8 cellular contexts compared by ENCODE assay signal in the genomic region with DNA sequence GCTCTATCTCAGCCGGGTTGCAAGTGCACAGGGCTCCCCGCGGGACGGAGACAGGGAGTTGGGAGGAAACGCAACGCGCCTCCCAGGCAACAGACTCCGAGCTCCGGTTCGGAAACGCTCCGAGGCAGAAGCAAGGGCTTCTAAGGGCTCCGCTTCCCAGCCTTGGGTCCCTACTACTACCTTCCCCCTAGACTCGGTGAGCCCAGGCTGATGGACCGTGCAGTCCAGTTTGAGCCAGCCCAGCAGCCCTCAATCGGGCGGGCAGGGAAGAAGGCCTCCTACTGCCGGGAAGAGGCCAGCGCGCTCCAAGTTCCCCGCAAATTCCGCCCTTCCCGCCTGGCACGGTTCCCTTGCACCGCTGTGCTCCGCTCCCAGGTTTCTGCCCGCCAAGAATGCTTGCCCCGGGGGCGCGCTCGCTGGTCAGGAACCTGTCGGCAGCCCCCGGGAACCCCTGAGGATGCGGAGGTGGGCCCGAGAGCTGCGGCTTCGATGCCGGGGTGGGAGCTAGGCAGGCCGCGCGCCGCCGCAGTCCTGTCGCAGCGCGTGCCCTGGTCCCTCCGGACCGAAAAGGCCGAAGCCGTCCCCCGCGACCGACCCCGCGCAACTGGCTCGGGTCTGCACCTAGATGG. TPM values are rescaled to one million over a fixed set of nuclear protein-coding genes. Genes with fewer than 3 reads are reported as not detected.
DNase-seq lines count a peak whose midpoint lies in the region; ATAC-seq, FAIRE-seq and TF ChIP-seq lines count a peak whose summit lies in the region.

No MANE protein-coding gene starts in this region.

- peak overlapping the region; percentile 46 to 75 for H3K9ac ChIP-seq in kidney (ENCODE audit: low read length in 2 of 2)

- FAIRE-seq in kidney (lab: Jason Lieb, UNC) = no peak

- H3K27ac ChIP-seq in kidney (ENCODE audit: low read depth in 2 of 2, low read length in 2 of 2) = peak overlapping the region in 1 of 2 donors; percentile 48

- H3K4me3 ChIP-seq in kidney (ENCODE audit: low read length in 2 of 2) = peak overlapping the region; percentile 63 to 78

- H3K36me3 ChIP-seq in kidney (ENCODE audit: control insufficient read depth in 1 of 2, insufficient read depth in 2 of 2, low read length in 2 of 2) = no peaks in the 10 kb centered on the region

- no peaks in the 10 kb centered on the region for H3K9me3 ChIP-seq in kidney (ENCODE audit: control insufficient read depth in 1 of 2, low read length in 2 of 2)

- DNase-seq in COLO668 (lab: John Stamatoyannopoulos, UW; ENCODE audit: unreplicated experiment) (peak; percentile 67), T-helper 9 cell (peak; percentile 19), cerebellum (ENCODE audit: low spot score) (peak; percentile 66), kidney (peak; percentile 84), GOT3 (lab: John Stamatoyannopoulos, UW) (no peak)
- DNase-seq in stimulated activated CD4-positive, alpha-beta T cell treated with anti-CD3 and anti-CD28 coated beads, Interleukin-12 subunit alpha, Interleukin-12 subunit beta, amount 100 ng/mL, for 4 hours = peak; percentile 31

- ATAC-seq in GM19372 (IDR thresholded peaks at IDR 0.05; ENCODE audit: low read depth, unreplicated experiment) = peak; percentile 55
- peak; percentile 48 for ATAC-seq in HG03460 (IDR thresholded peaks at IDR 0.05; ENCODE audit: unreplicated experiment)

- intact Hi-C loops in kidney (cut with DNase I) = no loop called here

- peaks cover 0 to 2% of the 10 kb centered on the region in 2 donors for H3K4me1 ChIP-seq in kidney (ENCODE audit: control insufficient read depth in 1 of 2, insufficient read depth in 1 of 2, low read depth in 1 of 2, low read length in 2 of 2)

- TF ChIP-seq CTCF in kidney (IDR thresholded peaks at IDR 0.05; ENCODE audit: borderline replicate concordance, extremely low read depth, insufficient read depth) = no peak

RNA-seq across cellular contexts. Expression of a gene that starts 0.7 kb away (rescaled TPM):
- 18.8 TPM for total RNA-seq in cerebellum
- 21.4 TPM for total RNA-seq in kidney
- polyA plus RNA-seq in kidney (ENCODE audit: insufficient read depth, low read depth, low replicate concordance) = 1.2 TPM

RNA-seq across cellular contexts. Expression of a gene that starts 48.8 kb away (rescaled TPM):
- 45.5 TPM for total RNA-seq in cerebellum
- total RNA-seq in kidney = 26.5 TPM
- polyA plus RNA-seq in kidney (ENCODE audit: insufficient read depth, low read depth, low replicate concordance) = 7.4 TPM

RNA-seq across cellular contexts. Expression of a gene that starts 49.2 kb away (rescaled TPM):
- 44.9 TPM for total RNA-seq in cerebellum
- 29.2 TPM for total RNA-seq in kidney
- 22.9 TPM for polyA plus RNA-seq in kidney (ENCODE audit: insufficient read depth, low read depth, low replicate concordance)
